In genomic region chr4:141465151-141465550, GRCh38 we compare ENCODE assay signal across 27 cellular contexts.
"Had no signal": no experiment of that assay in that cellular context is flagged by ENCODE, and none has a peak within 500 bp of the region (broad histone marks: within the 10 kb centered on the region; RNA-seq: fewer than 3 reads in every experiment).

No MANE protein-coding gene starts in this region.

- H3K27ac ChIP-seq: coronary artery, lower lobe of right lung, ovary, right lobe of liver, suprapubic skin, transverse colon, upper lobe of right lung, uterus had no signal

- DNase-seq: dermis blood vessel endothelial cell; effector memory CD8-positive, alpha-beta T cell; erythroblast; hypothalamus; immature natural killer cell; islet precursor cell; kidney glomerular epithelial cell; left colon; left ventricle myocardium superior; lower lobe of right lung; naive thymus-derived CD8-positive, alpha-beta T cell; occipital lobe; ovary; posterior cingulate gyrus; right lobe of liver; stimulated activated CD4-positive, alpha-beta T cell treated with anti-CD3 and anti-CD28 coated beads, Interleukin-12 subunit alpha, Interleukin-12 subunit beta, amount 100 ng/mL, for 4 hours; stimulated activated CD4-positive, alpha-beta T cell treated with anti-CD3 and anti-CD28 coated beads, Interleukin-1b, Interleukin-23, amount 100 ng/mL, for 48 hours; stimulated activated CD4-positive, alpha-beta T cell treated with anti-CD3 and anti-CD28 coated beads, Interleukin-4, amount 100 ng/mL, for 1 hour; stimulated activated CD8-positive, alpha-beta memory T cell treated with anti-CD3 and anti-CD28 coated beads, Interleukin-4, amount 100 ng/mL, for 48 hours; stimulated activated naive CD4-positive, alpha-beta T cell; stimulated activated naive CD8-positive, alpha-beta T cell treated with anti-CD3 and anti-CD28 coated beads, Interleukin-15, amount 100 ng/mL, for 72 hours; transverse colon; upper lobe of right lung; uterus had no signal

- H3K36me3 Mint-ChIP-seq: immature natural killer cell; naive thymus-derived CD8-positive, alpha-beta T cell had no signal

- H3K4me3 ChIP-seq: coronary artery, lower lobe of right lung, ovary, right lobe of liver, smooth muscle cell, suprapubic skin, transverse colon, upper lobe of right lung, uterus had no signal

- H3K4me3 Mint-ChIP-seq: effector memory CD8-positive, alpha-beta T cell; immature natural killer cell; naive thymus-derived CD8-positive, alpha-beta T cell; stimulated activated naive CD8-positive, alpha-beta T cell treated with anti-CD3 and anti-CD28 coated beads, Interleukin-15, amount 100 ng/mL, for 72 hours had no signal

- H3K27me3 Mint-ChIP-seq: stimulated activated naive CD8-positive, alpha-beta T cell treated with anti-CD3 and anti-CD28 coated beads, Interleukin-15, amount 100 ng/mL, for 72 hours had no signal

- H3K27ac Mint-ChIP-seq: effector memory CD8-positive, alpha-beta T cell; immature natural killer cell; naive thymus-derived CD8-positive, alpha-beta T cell; stimulated activated naive CD8-positive, alpha-beta T cell treated with anti-CD3 and anti-CD28 coated beads, Interleukin-15, amount 100 ng/mL, for 72 hours had no signal

- ATAC-seq: effector memory CD8-positive, alpha-beta T cell; left colon; left ventricle myocardium superior; lower lobe of right lung; naive thymus-derived CD8-positive, alpha-beta T cell; right lobe of liver; stimulated activated naive CD8-positive, alpha-beta T cell treated with anti-CD3 and anti-CD28 coated beads, Interleukin-15, amount 100 ng/mL, for 72 hours; upper lobe of right lung had no signal

- H3K9me3 Mint-ChIP-seq: stimulated activated naive CD8-positive, alpha-beta T cell treated with anti-CD3 and anti-CD28 coated beads, Interleukin-15, amount 100 ng/mL, for 72 hours had no signal

- H3K4me1 Mint-ChIP-seq: immature natural killer cell; naive thymus-derived CD8-positive, alpha-beta T cell; stimulated activated naive CD8-positive, alpha-beta T cell treated with anti-CD3 and anti-CD28 coated beads, Interleukin-15, amount 100 ng/mL, for 72 hours had no signal

- H3K27me3 ChIP-seq: ovary, right lobe of liver, suprapubic skin, transverse colon, upper lobe of right lung, uterus had no signal
